Comparison of ENCODE assay signal across 24 cellular contexts in genomic region chr1:187490261-187490660, GRCh38.
"Had no signal": no experiment of that assay in that cellular context is flagged by ENCODE, and none has a peak within 500 bp of the region (broad histone marks: within the 10 kb centered on the region; RNA-seq: fewer than 3 reads in every experiment).

No MANE protein-coding gene starts in this region.

- FAIRE-seq: endometrium, frontal cortex, islet of Langerhans, keratinocyte had no signal

- H3K9me3 ChIP-seq: colonic mucosa, esophagus squamous epithelium, gastroesophageal sphincter, heart left ventricle, lower lobe of right lung had no signal

- H3K27me3 ChIP-seq: colonic mucosa, esophagus squamous epithelium, foreskin keratinocyte, gastroesophageal sphincter, heart left ventricle, left lung had no signal

- DNase-seq: colonic mucosa; cortex of kidney; effector CD8-positive, alpha-beta T cell; effector memory CD8-positive, alpha-beta T cell; endodermal cell; erythroblast; esophagus squamous epithelium; foreskin keratinocyte; heart left ventricle; hippocampal formation; left cardiac atrium; left ventricle myocardium superior; lower lobe of right lung; mucosa of descending colon; naive B cell had no signal

- H3K36me3 ChIP-seq: colonic mucosa, esophagus squamous epithelium, gastroesophageal sphincter, heart left ventricle, left lung, lower lobe of right lung had no signal

- H3K4me3 ChIP-seq: colonic mucosa, esophagus squamous epithelium, gastroesophageal sphincter, heart left ventricle, left lung, lower lobe of right lung, mucosa of descending colon had no signal

- H3K27ac ChIP-seq: colonic mucosa, esophagus squamous epithelium, foreskin keratinocyte, gastroesophageal sphincter, heart left ventricle, left lung, lower lobe of right lung had no signal

- H3K4me1 ChIP-seq: colonic mucosa, esophagus squamous epithelium, foreskin keratinocyte, gastroesophageal sphincter, heart left ventricle, left lung, lower lobe of right lung had no signal

- H3K36me3 Mint-ChIP-seq: mesothelial cell of epicardium, naive B cell had no signal

- H3K4me1 Mint-ChIP-seq: endodermal cell, naive B cell had no signal

- H3K27me3 Mint-ChIP-seq: dendritic cell treated with granulocyte-macrophage colony-stimulating factor and Interleukin-4, amounts not matched to agents 40 ng/mL and 50 ng/mL, for 4 days; effector memory CD8-positive, alpha-beta T cell; naive B cell had no signal

- H3K27ac Mint-ChIP-seq: dendritic cell treated with granulocyte-macrophage colony-stimulating factor and Interleukin-4, amounts not matched to agents 40 ng/mL and 50 ng/mL, for 4 days; effector memory CD8-positive, alpha-beta T cell; endodermal cell; mesothelial cell of epicardium; naive B cell had no signal

- H3K9me3 Mint-ChIP-seq: endodermal cell, mesothelial cell of epicardium had no signal

- ATAC-seq: effector memory CD8-positive, alpha-beta T cell; esophagus mucosa; foreskin keratinocyte; gastroesophageal sphincter; heart left ventricle; left cardiac atrium; left lung; left ventricle myocardium superior; lower lobe of right lung; mucosa of descending colon had no signal

- H3K4me3 Mint-ChIP-seq: dendritic cell treated with granulocyte-macrophage colony-stimulating factor and Interleukin-4, amounts not matched to agents 40 ng/mL and 50 ng/mL, for 4 days; effector memory CD8-positive, alpha-beta T cell; endodermal cell; mesothelial cell of epicardium; naive B cell had no signal
